ENCODE assay signal across 1 cellular context in the genomic region with DNA sequence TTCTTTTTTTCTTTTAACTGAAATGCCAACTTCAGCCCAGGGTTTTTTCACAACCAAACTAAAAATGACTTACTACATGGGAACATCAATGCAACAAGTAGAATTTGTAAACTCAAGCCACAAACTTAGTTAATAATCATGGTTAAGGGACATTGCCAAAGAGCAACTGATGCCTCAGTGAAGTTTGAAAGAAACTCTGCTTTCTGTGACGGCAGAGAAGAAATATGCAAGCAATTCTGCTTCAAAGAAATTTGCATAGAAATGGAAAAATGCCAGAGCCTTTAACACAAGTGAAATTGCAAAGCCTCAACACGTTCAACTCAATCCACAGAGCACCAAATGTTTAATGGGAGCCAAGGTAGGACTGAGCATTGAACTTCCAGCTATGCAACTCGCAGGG.
TF ChIP-seq lines count a peak whose summit lies in the region.

No MANE protein-coding gene starts in this region.

TF ChIP-seq in WTC11, 78 proteins besides CTCF, POLR2A, EP300 and RAD21:
- TF ChIP-seq, protein P1, sequence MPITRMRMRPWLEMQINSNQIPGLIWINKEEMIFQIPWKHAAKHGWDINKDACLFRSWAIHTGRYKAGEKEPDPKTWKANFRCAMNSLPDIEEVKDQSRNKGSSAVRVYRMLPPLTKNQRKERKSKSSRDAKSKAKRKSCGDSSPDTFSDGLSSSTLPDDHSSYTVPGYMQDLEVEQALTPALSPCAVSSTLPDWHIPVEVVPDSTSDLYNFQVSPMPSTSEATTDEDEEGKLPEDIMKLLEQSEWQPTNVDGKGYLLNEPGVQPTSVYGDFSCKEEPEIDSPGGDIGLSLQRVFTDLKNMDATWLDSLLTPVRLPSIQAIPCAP (CRISPR knock-in tag; IDR thresholded peaks at IDR 0.05) = no peak
- TF ChIP-seq, protein P2, sequence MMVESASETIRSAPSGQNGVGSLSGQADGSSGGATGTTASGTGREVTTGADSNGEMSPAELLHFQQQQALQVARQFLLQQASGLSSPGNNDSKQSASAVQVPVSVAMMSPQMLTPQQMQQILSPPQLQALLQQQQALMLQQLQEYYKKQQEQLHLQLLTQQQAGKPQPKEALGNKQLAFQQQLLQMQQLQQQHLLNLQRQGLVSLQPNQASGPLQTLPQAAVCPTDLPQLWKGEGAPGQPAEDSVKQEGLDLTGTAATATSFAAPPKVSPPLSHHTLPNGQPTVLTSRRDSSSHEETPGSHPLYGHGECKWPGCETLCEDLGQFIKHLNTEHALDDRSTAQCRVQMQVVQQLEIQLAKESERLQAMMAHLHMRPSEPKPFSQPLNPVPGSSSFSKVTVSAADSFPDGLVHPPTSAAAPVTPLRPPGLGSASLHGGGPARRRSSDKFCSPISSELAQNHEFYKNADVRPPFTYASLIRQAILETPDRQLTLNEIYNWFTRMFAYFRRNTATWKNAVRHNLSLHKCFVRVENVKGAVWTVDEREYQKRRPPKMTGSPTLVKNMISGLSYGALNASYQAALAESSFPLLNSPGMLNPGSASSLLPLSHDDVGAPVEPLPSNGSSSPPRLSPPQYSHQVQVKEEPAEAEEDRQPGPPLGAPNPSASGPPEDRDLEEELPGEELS (CRISPR knock-in tag; IDR thresholded peaks at IDR 0.05) = no peak
- no peak for TF ChIP-seq RELA (CRISPR knock-in tag; IDR thresholded peaks at IDR 0.05; ENCODE audit: borderline replicate concordance)
- TF ChIP-seq NR2C2 (CRISPR knock-in tag; IDR thresholded peaks at IDR 0.05) = no peak
- TF ChIP-seq, protein P3, sequence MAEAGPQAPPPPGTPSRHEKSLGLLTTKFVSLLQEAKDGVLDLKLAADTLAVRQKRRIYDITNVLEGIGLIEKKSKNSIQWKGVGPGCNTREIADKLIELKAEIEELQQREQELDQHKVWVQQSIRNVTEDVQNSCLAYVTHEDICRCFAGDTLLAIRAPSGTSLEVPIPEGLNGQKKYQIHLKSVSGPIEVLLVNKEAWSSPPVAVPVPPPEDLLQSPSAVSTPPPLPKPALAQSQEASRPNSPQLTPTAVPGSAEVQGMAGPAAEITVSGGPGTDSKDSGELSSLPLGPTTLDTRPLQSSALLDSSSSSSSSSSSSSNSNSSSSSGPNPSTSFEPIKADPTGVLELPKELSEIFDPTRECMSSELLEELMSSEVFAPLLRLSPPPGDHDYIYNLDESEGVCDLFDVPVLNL (CRISPR knock-in tag; IDR thresholded peaks at IDR 0.05; ENCODE audit: borderline replicate concordance, low read depth) = no peak
- TF ChIP-seq, protein P4, sequence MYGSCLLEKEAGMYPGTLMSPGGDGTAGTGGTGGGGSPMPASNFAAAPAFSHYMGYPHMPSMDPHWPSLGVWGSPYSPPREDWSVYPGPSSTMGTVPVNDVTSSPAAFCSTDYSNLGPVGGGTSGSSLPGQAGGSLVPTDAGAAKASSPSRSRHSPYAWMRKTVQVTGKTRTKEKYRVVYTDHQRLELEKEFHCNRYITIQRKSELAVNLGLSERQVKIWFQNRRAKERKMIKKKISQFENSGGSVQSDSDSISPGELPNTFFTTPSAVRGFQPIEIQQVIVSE (CRISPR knock-in tag; IDR thresholded peaks at IDR 0.05; ENCODE audit: borderline replicate concordance) = no peak
- no peak for TF ChIP-seq ZNF121 (CRISPR knock-in tag; IDR thresholded peaks at IDR 0.05)
- TF ChIP-seq ZNF219 (CRISPR knock-in tag; IDR thresholded peaks at IDR 0.05; ENCODE audit: borderline replicate concordance) = no peak
- no peak for TF ChIP-seq ESRRA (CRISPR knock-in tag; IDR thresholded peaks at IDR 0.05; ENCODE audit: borderline replicate concordance)
- TF ChIP-seq, protein P5, sequence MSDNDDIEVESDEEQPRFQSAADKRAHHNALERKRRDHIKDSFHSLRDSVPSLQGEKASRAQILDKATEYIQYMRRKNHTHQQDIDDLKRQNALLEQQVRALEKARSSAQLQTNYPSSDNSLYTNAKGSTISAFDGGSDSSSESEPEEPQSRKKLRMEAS (CRISPR knock-in tag; IDR thresholded peaks at IDR 0.05) = no peak
- no peak for TF ChIP-seq MXD4 (CRISPR knock-in tag; IDR thresholded peaks at IDR 0.05; ENCODE audit: borderline replicate concordance)
- no peak for TF ChIP-seq ZNF423 (CRISPR knock-in tag; IDR thresholded peaks at IDR 0.05)
